Comparison of ENCODE assay signal across 22 cellular contexts in genomic region chr9:627571-627970, GRCh38.
A peak's percentile ranks its signal among the peaks of the same experiment; 100 is the strongest.
DNase-seq lines count a peak whose midpoint lies in the region; ATAC-seq and TF ChIP-seq lines count a peak whose summit lies in the region.
"Had no signal": no experiment of that assay in that cellular context is flagged by ENCODE, and none has a peak within 500 bp of the region (broad histone marks: within the 10 kb centered on the region; RNA-seq: fewer than 3 reads in every experiment).

No MANE protein-coding gene starts in this region.

- peak overlapping the region; percentile 24; the same call in 1 of the 2 replicates for H3K27ac ChIP-seq in BLaER1
- peak overlapping the region; percentile 90 for H3K27ac ChIP-seq in SK-N-MC
- peak overlapping the region in 3 of 4 donors; percentile 71 to 84 (median 78) for H3K27ac ChIP-seq in sigmoid colon
- H3K27ac ChIP-seq: A549, colonic mucosa had no signal

- H3K4me1 ChIP-seq in BLaER1 (peaks cover 78% of the 10 kb centered on the region), sigmoid colon (peaks cover 0 to 53% (median 42%) of the 10 kb centered on the region in 4 donors)
- H3K4me1 ChIP-seq: colonic mucosa, Peyer's patch had no signal

- POLR2A ChIA-PET in GM10248 (lab: Yijun Ruan, JAX): no interaction called here

- TF ChIP-seq CTCF in sigmoid colon (IDR thresholded peaks at IDR 0.05) (no peak), GM10248 (IDR thresholded peaks at IDR 0.05; ENCODE audit: control extremely low read depth, extremely low read depth, low read depth, missing control alignments) (no peak)

- CTCF ChIA-PET in GM10248 (lab: Yijun Ruan, JAX): interaction anchor here (1.0 to 1.2 kb wide), 2 partner anchors 10 to 15 kb away, joined by 3 read pairs; no protein-coding TSS in a partner anchor

- 64 to 81% methylated on average over 2 of the region's 2 CpGs for WGBS in sigmoid colon, 2 donors

- peaks cover 1% of the 10 kb centered on the region for H3K9me3 ChIP-seq in BLaER1
- H3K9me3 ChIP-seq in SK-N-MC (ENCODE audit: low read depth, low read length): no peaks in the 10 kb centered on the region
- H3K9me3 ChIP-seq in sigmoid colon: no peaks in the 10 kb centered on the region
- H3K9me3 ChIP-seq: A549, colonic mucosa, Peyer's patch had no signal

- H3K9ac ChIP-seq in BLaER1 (no peak overlapping the region), SK-N-MC (ENCODE audit: insufficient read length) (no peak overlapping the region)

- H4K20me1 ChIP-seq in BLaER1: no peaks in the 10 kb centered on the region

- H3K36me3 ChIP-seq in BLaER1: no peaks in the 10 kb centered on the region
- no peaks in the 10 kb centered on the region for H3K36me3 ChIP-seq in SK-N-MC (ENCODE audit: insufficient read depth, low read length)
- no peaks in the 10 kb centered on the region for H3K36me3 ChIP-seq in sigmoid colon
- H3K36me3 ChIP-seq: colonic mucosa, Peyer's patch had no signal

- intact Hi-C loops in left ventricle myocardium superior (cut with micrococcal nuclease) (no loop called here), sigmoid colon (cut with DNase I) (loop anchor here (5.0 kb wide), 1 partner anchor 60 kb away; no protein-coding TSS in a partner anchor)

- TF ChIP-seq POLR2A in sigmoid colon (IDR thresholded peaks at IDR 0.05) (no peak), erythroblast (IDR thresholded peaks at IDR 0.05; ENCODE audit: low read length) (no peak)

- no peak overlapping the region for H3K4me3 ChIP-seq in BLaER1
- H3K4me3 ChIP-seq in SK-N-MC: peak overlapping the region; percentile 67
- no peak overlapping the region for H3K4me3 ChIP-seq in sigmoid colon
- H3K4me3 ChIP-seq: A549, colonic mucosa, Peyer's patch had no signal

- H3K27me3 ChIP-seq in BLaER1: no peaks in the 10 kb centered on the region
- no peaks in the 10 kb centered on the region for H3K27me3 ChIP-seq in sigmoid colon
- H3K27me3 ChIP-seq: colonic mucosa, Peyer's patch had no signal

- H3K4me2 ChIP-seq in BLaER1: peak overlapping the region; percentile 78
- H3K4me2 ChIP-seq: A549 had no signal

- TF ChIP-seq EP300 in sigmoid colon (IDR thresholded peaks at IDR 0.05): no peak

- peak; percentile 27 for ATAC-seq in left ventricle myocardium superior
- ATAC-seq: A549; natural killer cell treated with Interleukin-12 subunit alpha and Interleukin-12 subunit beta and Interleukin-15 and Interleukin-18, amount 100 ng/mL, for 72 hours; stimulated activated effector memory CD8-positive, alpha-beta T cell treated with anti-CD3 and anti-CD28 coated beads, Interleukin-12 subunit alpha, Interleukin-12 subunit beta, amount 100 ng/mL, for 72 hours had no signal

- DNase-seq in SK-N-MC (ENCODE audit: low read depth, low spot score): no peak
- no peak for DNase-seq in left ventricle myocardium superior
- DNase-seq in sigmoid colon: no peak
- no peak for DNase-seq in NCI-H774 (lab: John Stamatoyannopoulos, UW)
- no peak for DNase-seq in erythroblast (lab: John Stamatoyannopoulos, UW)
- no peak for DNase-seq in T-helper 9 cell
- DNase-seq in GM10248 (ENCODE audit: extremely low spot score): no peak
- DNase-seq: activated naive CD8-positive, alpha-beta T cell treated with anti-CD3 and anti-CD28 coated beads, Interleukin-2, amount 10 ng/mL, durations not matched to agents 7 days and 5 days; colonic mucosa; DND-41; GOT3; mesenchymal stem cell; NCI-H1417; NCI-H2107; NCI-H446 treated with DMSO at 0.1 percent for 48 hours; NK-92 treated with Interleukin-12 subunit alpha and Interleukin-12 subunit beta, amount 100 ng/mL, for 24 hours; Peyer's patch; stimulated activated CD4-positive, alpha-beta T cell treated with anti-CD3 and anti-CD28 coated beads, Interleukin-1b, Interleukin-23, amount 100 ng/mL, for 48 hours had no signal

Comparison
In these comparisons a context has a peak if more than half of its experiments do, and no peak if none do; other contexts are left out.
1. H3K27ac ChIP-seq: peak in every context shown above with its lines; median percentile 90 in SK-N-MC; 78 in sigmoid colon; 24 in BLaER1.